ENCODE assay signal across 8 cellular contexts in the genomic region with DNA sequence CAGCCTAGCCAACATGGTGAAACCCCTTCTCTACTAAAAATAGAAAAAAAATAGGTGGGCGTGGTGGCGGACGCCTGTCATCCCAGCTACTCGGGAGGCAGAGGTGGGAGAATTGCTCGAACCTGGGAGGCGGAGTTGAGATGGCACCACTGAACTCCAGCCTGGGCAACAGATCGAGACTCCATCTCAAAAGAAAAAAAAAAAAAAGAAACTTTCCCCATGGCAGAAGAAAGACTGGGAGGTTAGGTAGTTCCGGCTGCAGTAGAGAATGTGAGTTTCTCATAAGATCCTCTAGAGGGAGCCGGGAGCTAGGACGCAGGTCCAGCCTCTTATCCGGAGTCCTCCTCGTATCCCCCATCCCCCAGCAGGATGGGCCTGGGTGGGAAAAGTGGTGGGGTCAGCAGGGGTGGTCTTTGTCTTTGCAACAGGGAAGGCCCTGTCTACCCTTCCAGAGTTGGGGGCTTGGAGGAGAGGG. TPM values are rescaled to one million over a fixed set of nuclear protein-coding genes. Genes with fewer than 3 reads are reported as not detected.
DNase-seq lines count a peak whose midpoint lies in the region; ATAC-seq and TF ChIP-seq lines count a peak whose summit lies in the region.

No MANE protein-coding gene starts in this region.

- TF ChIP-seq EP300 in sigmoid colon (IDR thresholded peaks at IDR 0.05), result no peak

- WGBS in sigmoid colon, 2 donors, result 7 to 24% methylated on average over 12 of the region's 12 CpGs

- no peak overlapping the region for H3K4me3 ChIP-seq in left ventricle myocardium inferior
- H3K4me3 ChIP-seq in sigmoid colon, result no peak overlapping the region

- no peaks in the 10 kb centered on the region for H3K9me3 ChIP-seq in left ventricle myocardium inferior (replicated peaks)
- H3K9me3 ChIP-seq in sigmoid colon, result no peaks in the 10 kb centered on the region

- TF ChIP-seq CTCF in left ventricle myocardium inferior (IDR thresholded peaks at IDR 0.05; ENCODE audit: borderline replicate concordance), result peak; percentile 62
- peak; percentile 46 to 72 (median 52) for TF ChIP-seq CTCF in sigmoid colon (IDR thresholded peaks at IDR 0.05)

- H3K27ac ChIP-seq in left ventricle myocardium inferior (replicated peaks), result no peak overlapping the region
- H3K27ac ChIP-seq in sigmoid colon, result no peak overlapping the region

- no peaks in the 10 kb centered on the region for H3K9me3 Mint-ChIP-seq in activated naive CD4-positive, alpha-beta T cell treated with anti-CD3 and anti-CD28 coated beads, Interleukin-2, amount 50 U/mL, for 72 hours

- peak overlapping the region in 1 of 2 donors; percentile 77 for H3K27ac Mint-ChIP-seq in activated naive CD4-positive, alpha-beta T cell treated with anti-CD3 and anti-CD28 coated beads, Interleukin-2, amount 50 U/mL, for 72 hours

- intact Hi-C loops in left ventricle myocardium inferior (cut with micrococcal nuclease), result no loop called here
- intact Hi-C loops in sigmoid colon (cut with DNase I), result no loop called here

- TF ChIP-seq POLR2A in sigmoid colon (IDR thresholded peaks at IDR 0.05), result no peak

- H3K4me1 ChIP-seq in left ventricle myocardium inferior (no peaks in the 10 kb centered on the region), sigmoid colon (peaks cover 0 to 7% (median 0%) of the 10 kb centered on the region in 4 donors)

- peak; percentile 60 for DNase-seq in DMS114 treated with DMSO at 0.1 percent for 48 hours (lab: John Stamatoyannopoulos, UW; ENCODE audit: unreplicated experiment)
- peak; percentile 26 for DNase-seq in HK-2 (ENCODE audit: unreplicated experiment)
- DNase-seq in NCI-H774 (lab: John Stamatoyannopoulos, UW), result peak; percentile 43
- peak in 1 of 2 donors; percentile 23 for DNase-seq in activated naive CD4-positive, alpha-beta T cell treated with anti-CD3 and anti-CD28 coated beads, Interleukin-2, amount 50 U/mL, for 72 hours (ENCODE audit: low spot score in 2 of 2)
- no peak for DNase-seq in left ventricle myocardium inferior
- no peak for DNase-seq in sigmoid colon

- peak; percentile 84 to 87 for ATAC-seq in activated naive CD4-positive, alpha-beta T cell treated with anti-CD3 and anti-CD28 coated beads, Interleukin-2, amount 50 U/mL, for 72 hours
- ATAC-seq in HG03280 (IDR thresholded peaks at IDR 0.05; ENCODE audit: unreplicated experiment) (no peak), HG03521 (IDR thresholded peaks at IDR 0.05; ENCODE audit: unreplicated experiment) (no peak)

- H3K36me3 ChIP-seq in left ventricle myocardium inferior (no peaks in the 10 kb centered on the region), sigmoid colon (no peaks in the 10 kb centered on the region)

- no peaks in the 10 kb centered on the region for H3K27me3 ChIP-seq in left ventricle myocardium inferior (ENCODE audit: low read depth)
- no peaks in the 10 kb centered on the region for H3K27me3 ChIP-seq in sigmoid colon

- no peaks in the 10 kb centered on the region for H3K36me3 Mint-ChIP-seq in activated naive CD4-positive, alpha-beta T cell treated with anti-CD3 and anti-CD28 coated beads, Interleukin-2, amount 50 U/mL, for 72 hours

RNA-seq across cellular contexts. Expression of a gene that starts 13.2 kb away (rescaled TPM):
- total RNA-seq in activated naive CD4-positive, alpha-beta T cell treated with anti-CD3 and anti-CD28 coated beads, Interleukin-2, amount 50 U/mL, for 72 hours, result under 1 TPM in 1 of 2 donors, not detected in 1; 0.59 TPM
- total RNA-seq in left ventricle myocardium inferior, result not detected
- total RNA-seq in sigmoid colon, result under 1 TPM in 1 of 4 donors, not detected in 3; 0.55 TPM
- 10 to 100 TPM in 1 of 3 donors, 1 to 10 TPM in 2; 1.8 to 24.0 (median 8.5) TPM for polyA plus RNA-seq in sigmoid colon

RNA-seq across cellular contexts. Expression of a gene that starts 16.4 kb away (rescaled TPM):
- total RNA-seq in activated naive CD4-positive, alpha-beta T cell treated with anti-CD3 and anti-CD28 coated beads, Interleukin-2, amount 50 U/mL, for 72 hours, result 100 to 1,000 TPM; 125 to 187 TPM
- 129 TPM for total RNA-seq in left ventricle myocardium inferior
- total RNA-seq in sigmoid colon, result 10 to 100 TPM; 48.2 to 76.4 (median 65.3) TPM
- 100 to 1,000 TPM; 196 to 278 (median 253) TPM for polyA plus RNA-seq in sigmoid colon

RNA-seq across cellular contexts. Expression of a gene that starts 42.1 kb away (rescaled TPM):
- total RNA-seq in activated naive CD4-positive, alpha-beta T cell treated with anti-CD3 and anti-CD28 coated beads, Interleukin-2, amount 50 U/mL, for 72 hours, result 10 to 100 TPM; 35.3 to 37.9 TPM
- total RNA-seq in left ventricle myocardium inferior (12.9 TPM), sigmoid colon (10 to 100 TPM; 10.3 to 23.5 (median 18.1) TPM)
- 100 to 1,000 TPM in 2 of 3 donors, 10 to 100 TPM in 1; 66.1 to 132 (median 129) TPM for polyA plus RNA-seq in sigmoid colon

RNA-seq across cellular contexts. Expression of a gene that starts 42.2 kb away (rescaled TPM):
- 1 to 10 TPM; 1.7 to 4.2 TPM for total RNA-seq in activated naive CD4-positive, alpha-beta T cell treated with anti-CD3 and anti-CD28 coated beads, Interleukin-2, amount 50 U/mL, for 72 hours
- total RNA-seq in left ventricle myocardium inferior (0.22 TPM), sigmoid colon (under 1 TPM; 0.36 to 0.99 (median 0.69) TPM)
- 1 to 10 TPM in 1 of 3 donors, under 1 TPM in 1, not detected in 1; 0.60 to 1.2 TPM for polyA plus RNA-seq in sigmoid colon

Comparison
In these comparisons a context has a peak if more than half of its experiments do, and no peak if none do; other contexts are left out.
1. DNase-seq: peak in DMS114 treated with DMSO at 0.1 percent for 48 hours (single experiment), HK-2 (single experiment) and NCI-H774 (single experiment); none in left ventricle myocardium inferior (single experiment) and sigmoid colon (single experiment).
2. ATAC-seq: peak in activated naive CD4-positive, alpha-beta T cell treated with anti-CD3 and anti-CD28 coated beads, Interleukin-2, amount 50 U/mL, for 72 hours (2 of 2); none in HG03280 (single experiment) and HG03521 (single experiment).